Comparison of ENCODE assay signal across 8 cellular contexts in the genomic region with DNA sequence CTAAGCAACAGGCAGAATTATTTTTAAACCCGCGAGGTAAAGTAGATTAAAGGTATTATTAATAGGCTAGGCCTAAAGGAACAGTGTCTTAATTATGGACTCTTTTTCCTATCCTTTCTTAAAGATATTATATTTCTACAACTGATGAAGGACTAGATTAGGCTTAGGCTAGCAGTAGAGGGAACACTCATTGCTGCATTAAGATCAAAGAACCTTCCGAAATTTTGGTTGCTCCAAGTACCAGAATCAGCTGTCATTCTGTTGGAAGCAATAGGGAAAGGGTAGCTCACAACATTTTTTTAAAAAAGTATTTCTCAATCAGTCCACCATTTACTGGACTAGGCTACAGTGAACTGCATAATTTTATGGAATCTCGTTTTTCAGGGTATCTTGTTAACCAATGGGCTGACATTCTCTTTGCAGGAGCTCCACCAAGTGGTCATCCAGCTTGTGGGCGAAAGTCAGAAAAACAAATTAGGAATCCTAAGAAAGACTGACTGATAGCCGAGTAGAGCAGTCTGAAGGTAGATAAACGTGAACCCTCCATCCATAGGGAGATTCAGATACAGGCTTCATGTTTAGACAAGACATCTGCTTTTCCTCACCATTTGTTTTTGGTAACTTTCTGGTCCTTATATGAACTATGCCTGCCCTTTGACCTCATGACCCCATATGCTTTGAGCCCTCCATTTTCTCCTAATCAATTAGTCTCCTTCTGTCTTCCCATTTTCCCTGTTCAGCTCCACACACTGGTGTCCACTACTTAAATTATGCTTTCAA.
DNase-seq lines count a peak whose midpoint lies in the region; ATAC-seq and TF ChIP-seq lines count a peak whose summit lies in the region.

No MANE protein-coding gene starts in this region.

- no peaks in the 10 kb centered on the region for H3K9me3 Mint-ChIP-seq in activated T-cell treated with anti-CD3 and anti-CD28 coated beads, Interleukin-2, amount 50 U/mL, for 4 hours
- H3K9me3 Mint-ChIP-seq in H9: no peaks in the 10 kb centered on the region

- H2BK15ac ChIP-seq in H9 (ENCODE audit: low read depth, low read length): no peak overlapping the region
- H2BK15ac ChIP-seq in mesenchymal stem cell (ENCODE audit: low read depth, poor library complexity, severe bottlenecking): no peak overlapping the region

- H3K4ac ChIP-seq in H9 (ENCODE audit: low read depth, low read length): no peak overlapping the region
- H3K4ac ChIP-seq in mesenchymal stem cell (ENCODE audit: low read depth in 1 of 2, low read length in 2 of 2): no peak overlapping the region

- H3K23ac ChIP-seq in H9 (ENCODE audit: insufficient read length, low read depth, low read length) (no peak overlapping the region), mesenchymal stem cell (ENCODE audit: low read length in 2 of 2) (no peak overlapping the region)

- H3K4me1 ChIP-seq in H9 (ENCODE audit: insufficient read depth, low read length) (peaks cover 1% of the 10 kb centered on the region; the same call in 1 of the 2 replicates), MM.1S (ENCODE audit: low read length) (peaks cover 14% of the 10 kb centered on the region), endocrine pancreas (ENCODE audit: control insufficient read depth, insufficient read depth, low read length) (no peaks in the 10 kb centered on the region), mesenchymal stem cell (ENCODE audit: control insufficient read depth, insufficient read depth, low read depth, low read length) (peaks cover 3% of the 10 kb centered on the region), thyroid gland (peaks cover 0 to under 1% of the 10 kb centered on the region in 2 donors)

- intact Hi-C loops in thyroid gland (cut with DNase I): no loop called here

- H3K27ac Mint-ChIP-seq in H9: no peak overlapping the region

- H3K23me2 ChIP-seq in H9 (ENCODE audit: insufficient read length, low read depth, low read length, poor library complexity, severe bottlenecking): no peaks in the 10 kb centered on the region

- no peak overlapping the region for H3T11ph ChIP-seq in H9 (ENCODE audit: low read length)

- H3K9ac ChIP-seq in H9 (ENCODE audit: extremely low read depth, insufficient read length, low read length) (no peak overlapping the region), MM.1S (ENCODE audit: low read length) (no peak overlapping the region), endocrine pancreas (ENCODE audit: control insufficient read depth, insufficient read depth, low read length) (no peak overlapping the region), mesenchymal stem cell (ENCODE audit: low read length) (peak overlapping the region; percentile 72)

- WGBS in H9 (ENCODE audit: extremely low coverage, insufficient read length, low lambda C conversion rate): no CpG with 5 or more reads among the region's 7 CpGs
- WGBS in mesenchymal stem cell: 25% methylated on average over 5 of the region's 7 CpGs
- 39 to 47% methylated on average over 7 of the region's 7 CpGs for WGBS in thyroid gland, 2 donors

- H3K4me2 ChIP-seq in H9 (ENCODE audit: insufficient read depth, insufficient read length, low read length) (no peak overlapping the region), MM.1S (ENCODE audit: low read depth, low read length) (peak overlapping the region; percentile 63), mesenchymal stem cell (ENCODE audit: low read length, poor library complexity, severe bottlenecking) (peak overlapping the region; percentile 39)

- H3K79me1 ChIP-seq in H9 (ENCODE audit: insufficient read depth, low read depth, low read length, poor library complexity, severe bottlenecking) (no peaks in the 10 kb centered on the region), mesenchymal stem cell (replicated peaks; ENCODE audit: low read length, poor library complexity, severe bottlenecking) (no peaks in the 10 kb centered on the region)

- no peak overlapping the region for H3K56ac ChIP-seq in H9 (ENCODE audit: insufficient read length, low read depth, low read length)

- H3K36me3 ChIP-seq in MM.1S (replicated peaks; ENCODE audit: insufficient read depth, low read length) (no peaks in the 10 kb centered on the region), endocrine pancreas (ENCODE audit: control insufficient read depth, insufficient read depth, low read length) (no peaks in the 10 kb centered on the region), mesenchymal stem cell (ENCODE audit: control insufficient read depth in 1 of 2, insufficient read depth in 2 of 2, low read depth in 1 of 2, low read length in 2 of 2) (no peaks in the 10 kb centered on the region), thyroid gland (no peaks in the 10 kb centered on the region)

- H2AK5ac ChIP-seq in H9 (ENCODE audit: insufficient read length, low read length) (no peak overlapping the region), mesenchymal stem cell (ENCODE audit: low read length, severe bottlenecking) (no peak overlapping the region)

- no peak for ATAC-seq in activated T-cell treated with anti-CD3 and anti-CD28 coated beads, Interleukin-2, amount 50 U/mL, for 4 hours

- H4K20me1 ChIP-seq in H9 (ENCODE audit: control insufficient read depth, insufficient read depth, insufficient read length) (no peaks in the 10 kb centered on the region), MM.1S (ENCODE audit: insufficient read depth, low read length) (peaks cover 4% of the 10 kb centered on the region; the same call in 1 of the 2 replicates)

- H4K91ac ChIP-seq in H9 (ENCODE audit: insufficient read length, low read depth, low read length) (no peak overlapping the region), mesenchymal stem cell (ENCODE audit: low read length) (no peak overlapping the region)

- no peak overlapping the region for H4K5ac ChIP-seq in H9 (ENCODE audit: insufficient read length, low read depth, low read length)

- no peak for TF ChIP-seq POLR2A in thyroid gland (IDR thresholded peaks at IDR 0.05)

- H2BK12ac ChIP-seq in H9 (ENCODE audit: insufficient read length, low read depth, low read length) (no peak overlapping the region), mesenchymal stem cell (ENCODE audit: low read length in 2 of 2) (no peak overlapping the region)

- no peak overlapping the region for H2BK5ac ChIP-seq in H9 (ENCODE audit: insufficient read length, low read length)
- H2BK5ac ChIP-seq in mesenchymal stem cell (ENCODE audit: low read depth, low read length, poor library complexity, severe bottlenecking): no peak overlapping the region

- H3K18ac ChIP-seq in H9 (ENCODE audit: insufficient read length, low read depth, low read length) (no peak overlapping the region), mesenchymal stem cell (ENCODE audit: low read depth in 1 of 2, low read length in 2 of 2) (no peak overlapping the region)

- no peak overlapping the region for H2BK20ac ChIP-seq in H9 (ENCODE audit: low read depth, low read length, poor library complexity, severe bottlenecking)

- H3K4me1 Mint-ChIP-seq in activated T-cell treated with anti-CD3 and anti-CD28 coated beads, Interleukin-2, amount 50 U/mL, for 4 hours (ENCODE audit: low read depth): peaks cover 83% of the 10 kb centered on the region
- peaks cover 0 to 4% of the 10 kb centered on the region in 2 experiments; a peak in 3 of 4 replicates for H3K4me1 Mint-ChIP-seq in H9

- H3K4me3 Mint-ChIP-seq in activated T-cell treated with anti-CD3 and anti-CD28 coated beads, Interleukin-2, amount 50 U/mL, for 4 hours: peak overlapping the region; percentile 77
- H3K4me3 Mint-ChIP-seq in H9: no peak overlapping the region

- peaks cover 10% of the 10 kb centered on the region for H3F3A ChIP-seq in MM.1S (ENCODE audit: insufficient read depth, low read length)

- H3K27ac ChIP-seq in H9 (ENCODE audit: insufficient read length, low read depth, low read length): no peak overlapping the region
- no peak overlapping the region for H3K27ac ChIP-seq in MM.1S (ENCODE audit: low read length)
- no peak overlapping the region for H3K27ac ChIP-seq in mesenchymal stem cell (ENCODE audit: low read length, poor library complexity, severe bottlenecking)
- no peak overlapping the region for H3K27ac ChIP-seq in thyroid gland

- DNase-seq in activated T-cell treated with anti-CD3 and anti-CD28 coated beads, Interleukin-2, amount 50 U/mL, for 4 hours: no peak
- DNase-seq in activated T-cell treated with anti-CD3 and anti-CD28 coated beads for 4 hours (no peak), H9 (peak; percentile 46), MM.1S (peak; percentile 67), T1000 (lab: John Stamatoyannopoulos, UW) (peak; percentile 2), mesenchymal stem cell (peak; percentile 82), thyroid gland (peak; percentile 55 to 67)

- TF ChIP-seq CTCF in H9 (conservative IDR thresholded peaks at IDR 0.05) (peak; percentile 87), MM.1S (IDR thresholded peaks at IDR 0.05; ENCODE audit: low read length) (peak; percentile 76), thyroid gland (IDR thresholded peaks at IDR 0.05) (peak in 5 of 6 experiments; percentile 26 to 77 (median 70))

- no peaks in the 10 kb centered on the region for H3K9me3 ChIP-seq in H9 (ENCODE audit: control insufficient read depth, low read depth, low read length)
- no peaks in the 10 kb centered on the region for H3K9me3 ChIP-seq in MM.1S (replicated peaks; ENCODE audit: insufficient read depth, low read length)
- no peaks in the 10 kb centered on the region for H3K9me3 ChIP-seq in endocrine pancreas (ENCODE audit: control insufficient read depth, low read length)
- no peaks in the 10 kb centered on the region for H3K9me3 ChIP-seq in mesenchymal stem cell (ENCODE audit: control insufficient read depth, low read length)
- no peaks in the 10 kb centered on the region for H3K9me3 ChIP-seq in thyroid gland

- H3K4me3 ChIP-seq in MM.1S (ENCODE audit: low read length) (peak overlapping the region; percentile 53), endocrine pancreas (ENCODE audit: control insufficient read depth, insufficient read depth, low read length) (peak overlapping the region; percentile 83), mesenchymal stem cell (ENCODE audit: insufficient read depth in 1 of 2, low read depth in 1 of 2, low read length in 2 of 2) (peak overlapping the region in 1 of 2 experiments; percentile 70), thyroid gland (replicated peaks in 1 of 3) (no peak overlapping the region)

- H3K27me3 ChIP-seq in H9 (ENCODE audit: insufficient read depth, low read length) (no peaks in the 10 kb centered on the region), MM.1S (replicated peaks; ENCODE audit: insufficient read depth, low read length) (peaks cover 50% of the 10 kb centered on the region), endocrine pancreas (ENCODE audit: control insufficient read depth, insufficient read depth, low read length) (no peaks in the 10 kb centered on the region), mesenchymal stem cell (ENCODE audit: control insufficient read depth in 1 of 2, insufficient read depth in 1 of 2, low read length in 2 of 2) (no peaks in the 10 kb centered on the region), thyroid gland (no peaks in the 10 kb centered on the region)

- H3K36me3 Mint-ChIP-seq in activated T-cell treated with anti-CD3 and anti-CD28 coated beads, Interleukin-2, amount 50 U/mL, for 4 hours (ENCODE audit: insufficient read depth): no peaks in the 10 kb centered on the region
- no peaks in the 10 kb centered on the region for H3K36me3 Mint-ChIP-seq in H9 (ENCODE audit: insufficient read depth in 1 of 3, low read depth in 3 of 3)

- H2BK120ac ChIP-seq in H9 (ENCODE audit: low read depth, low read length, poor library complexity, severe bottlenecking): no peak overlapping the region
- no peak overlapping the region for H2BK120ac ChIP-seq in mesenchymal stem cell (ENCODE audit: low read depth, low read length)

- H3K14ac ChIP-seq in H9 (ENCODE audit: insufficient read depth, low read length): no peak overlapping the region
- H3K14ac ChIP-seq in mesenchymal stem cell (ENCODE audit: low read length in 2 of 2): no peak overlapping the region

- H3K9me2 ChIP-seq in MM.1S (replicated peaks; ENCODE audit: insufficient read depth, low read length): no peaks in the 10 kb centered on the region

- no peaks in the 10 kb centered on the region for H3K27me3 Mint-ChIP-seq in activated T-cell treated with anti-CD3 and anti-CD28 coated beads, Interleukin-2, amount 50 U/mL, for 4 hours (ENCODE audit: low read depth)
- H3K27me3 Mint-ChIP-seq in H9 (ENCODE audit: low read depth): no peaks in the 10 kb centered on the region

- H3K79me2 ChIP-seq in H9 (ENCODE audit: insufficient read depth, low read length) (no peaks in the 10 kb centered on the region), MM.1S (ENCODE audit: low read length) (no peaks in the 10 kb centered on the region)

- H4K8ac ChIP-seq in H9 (replicated peaks; ENCODE audit: insufficient read length, low read depth, low read length): no peak overlapping the region
- H4K8ac ChIP-seq in mesenchymal stem cell (ENCODE audit: low read length): no peak overlapping the region

- H2AFZ ChIP-seq in H9 (ENCODE audit: low read length) (no peak overlapping the region), MM.1S (ENCODE audit: low read length) (no peak overlapping the region), mesenchymal stem cell (ENCODE audit: low read depth, low read length) (peak overlapping the region; percentile 53)

Comparison
In these comparisons a context has a peak if more than half of its experiments do, and no peak if none do; other contexts are left out.
1. DNase-seq: peak in H9 (single experiment), MM.1S (single experiment), T1000 (single experiment), mesenchymal stem cell (single experiment) and thyroid gland (2 of 2); none in activated T-cell treated with anti-CD3 and anti-CD28 coated beads, Interleukin-2, amount 50 U/mL, for 4 hours (single experiment) and activated T-cell treated with anti-CD3 and anti-CD28 coated beads for 4 hours (single experiment).
2. H3K4me3 ChIP-seq: peak in MM.1S (single experiment) and endocrine pancreas (single experiment); none in thyroid gland (0 of 3).
3. Peak in every context shown above with its lines, with median percentiles within 50 percentile points of each other: CTCF ChIP-seq.